23 cellular contexts compared by ENCODE assay signal in genomic region chr5:43702293-43702692, GRCh38.
"Had no signal": no experiment of that assay in that cellular context is flagged by ENCODE, and none has a peak within 500 bp of the region (broad histone marks: within the 10 kb centered on the region; RNA-seq: fewer than 3 reads in every experiment).

No MANE protein-coding gene starts in this region.

- H3K27ac ChIP-seq: left lung, pancreas, psoas muscle, skin epidermis, transverse colon, upper lobe of left lung, vagina had no signal

- H3K4me1 ChIP-seq: transverse colon, upper lobe of left lung, vagina had no signal

- H3K4me3 Mint-ChIP-seq: mesothelial cell of epicardium; naive B cell; nephron; neural crest cell; stimulated activated naive CD8-positive, alpha-beta T cell treated with anti-CD3 and anti-CD28 coated beads, Interleukin-15, Interleukin-2, amounts not matched to agents 100 ng/mL and 50 ng/mL, for 24 hours had no signal

- H3K36me3 ChIP-seq: pancreas had no signal

- DNase-seq: hippocampal formation; kidney; left colon; left lung; naive B cell; nucleus accumbens; pancreas; posterior cingulate gyrus; psoas muscle; stimulated activated CD4-positive, alpha-beta T cell treated with anti-CD3 and anti-CD28 coated beads, Interleukin-12 subunit alpha, Interleukin-12 subunit beta, amount 100 ng/mL, for 4 hours; stimulated activated CD4-positive, alpha-beta T cell treated with anti-CD3 and anti-CD28 coated beads, Interleukin-15, amount 100 ng/mL, for 24 hours; stimulated activated CD4-positive, alpha-beta T cell treated with anti-CD3 and anti-CD28 coated beads, Interleukin-2, amount 100 ng/mL, for 24 hours; stimulated activated CD4-positive, alpha-beta T cell treated with anti-CD3 and anti-CD28 coated beads, Interleukin-4, amount 100 ng/mL, for 1 hour; stimulated activated naive CD4-positive, alpha-beta T cell; transverse colon; upper lobe of left lung had no signal

- H3K4me1 Mint-ChIP-seq: mesothelial cell of epicardium, neural crest cell had no signal

- H3K27me3 Mint-ChIP-seq: naive B cell; stimulated activated naive CD8-positive, alpha-beta T cell treated with anti-CD3 and anti-CD28 coated beads, Interleukin-15, Interleukin-2, amounts not matched to agents 100 ng/mL and 50 ng/mL, for 24 hours had no signal

- H3K9me3 Mint-ChIP-seq: mesothelial cell of epicardium; nephron; neural crest cell; stimulated activated naive CD8-positive, alpha-beta T cell treated with anti-CD3 and anti-CD28 coated beads, Interleukin-15, Interleukin-2, amounts not matched to agents 100 ng/mL and 50 ng/mL, for 24 hours had no signal

- H3K4me3 ChIP-seq: left lung, lung, pancreas, psoas muscle, skin epidermis, transverse colon, upper lobe of left lung, vagina had no signal

- H3K27ac Mint-ChIP-seq: mesothelial cell of epicardium; stimulated activated naive CD8-positive, alpha-beta T cell treated with anti-CD3 and anti-CD28 coated beads, Interleukin-15, Interleukin-2, amounts not matched to agents 100 ng/mL and 50 ng/mL, for 24 hours had no signal

- H3K27me3 ChIP-seq: left lung, pancreas, transverse colon, upper lobe of left lung, vagina had no signal

- H3K9me3 ChIP-seq: left lung, pancreas, psoas muscle, transverse colon, upper lobe of left lung, vagina had no signal
